ENCODE assay signal across 13 cellular contexts in genomic region chr12:93229494-93230310, GRCh38.
DNase-seq lines count a peak whose midpoint lies in the region; ATAC-seq, FAIRE-seq and TF ChIP-seq lines count a peak whose summit lies in the region.
"Had no signal": no experiment of that assay in that cellular context is flagged by ENCODE, and none has a peak within 500 bp of the region (broad histone marks: within the 10 kb centered on the region; RNA-seq: fewer than 3 reads in every experiment).

No MANE protein-coding gene starts in this region.

- H4K8ac ChIP-seq in IMR-90 (ENCODE audit: low read depth in 2 of 2, low read length in 2 of 2), result peak overlapping the region; percentile 45 to 92

- no TSS peak for BruUV-seq in IMR-90 (replicated peaks; lab: Mats Ljungman, UMichigan)

- H3K4me3 Mint-ChIP-seq in astrocyte (ENCODE audit: unreplicated experiment) (no peak overlapping the region), endodermal cell (no peak overlapping the region)
- H3K4me3 Mint-ChIP-seq: natural killer cell treated with Interleukin-12 subunit alpha and Interleukin-12 subunit beta and Interleukin-15 and Interleukin-18, amount 100 ng/mL, for 72 hours had no signal

- peaks cover 4% of the 10 kb centered on the region for H3K4me1 Mint-ChIP-seq in astrocyte (ENCODE audit: low read depth, unreplicated experiment)
- H3K4me1 Mint-ChIP-seq in endodermal cell, result peaks cover 4% of the 10 kb centered on the region

- no peaks in the 10 kb centered on the region for H3K79me1 ChIP-seq in IMR-90 (ENCODE audit: low read depth in 1 of 2, low read length in 2 of 2)

- peak overlapping the region; percentile 90 for H3K27ac ChIP-seq in IMR-90 (ENCODE audit: insufficient read depth, low read length)
- peak overlapping the region; percentile 58 for H3K27ac ChIP-seq in astrocyte (ENCODE audit: low read depth, low read length)
- H3K27ac ChIP-seq in endodermal cell (ENCODE audit: low read depth, low read length), result no peak overlapping the region
- H3K27ac ChIP-seq: cardiac muscle cell, thoracic aorta had no signal

- no peaks in the 10 kb centered on the region for H3K36me3 ChIP-seq in IMR-90 (ENCODE audit: control insufficient read depth, insufficient read depth, low read length)
- H3K36me3 ChIP-seq in astrocyte (ENCODE audit: insufficient read depth, low read length), result no peaks in the 10 kb centered on the region
- no peaks in the 10 kb centered on the region for H3K36me3 ChIP-seq in endodermal cell (ENCODE audit: control insufficient read depth, insufficient read depth, low read length)
- H3K36me3 ChIP-seq: cardiac muscle cell, thoracic aorta had no signal

- peak overlapping the region; percentile 98 for H2BK120ac ChIP-seq in IMR-90 (ENCODE audit: low read depth, low read length)

- H3K14ac ChIP-seq in IMR-90 (replicated peaks; ENCODE audit: low read depth, low read length), result peak overlapping the region; percentile 89

- H4K5ac ChIP-seq in IMR-90 (ENCODE audit: low read depth, low read length), result peak overlapping the region; percentile 21; the same call in 1 of the 2 replicates

- no peak for FAIRE-seq in astrocyte (lab: Jason Lieb, UNC)

- TF ChIP-seq RAD21 in IMR-90 (IDR thresholded peaks at IDR 0.05; ENCODE audit: low read length), result no peak

- DNase-seq in AG10803 (ENCODE audit: low read depth) (peak; percentile 79), IMR-90 (peak; percentile 96), astrocyte (ENCODE audit: low read depth) (peak; percentile 91), kidney tubule cell (ENCODE audit: low spot score) (peak; percentile 73), occipital lobe (lab: John Stamatoyannopoulos, UW) (no peak), endodermal cell (no peak), NCI-H2196 treated with DMSO at 0.1 percent for 48 hours (lab: John Stamatoyannopoulos, UW; ENCODE audit: unreplicated experiment) (no peak)
- DNase-seq: DMS153, NCI-H446 treated with DMSO at 0.1 percent for 48 hours had no signal

- no peaks in the 10 kb centered on the region for H3K79me2 ChIP-seq in astrocyte (ENCODE audit: insufficient read depth, low read length)

- 100% methylated on average over 1 of the region's 6 CpGs; no CpG with 5 or more reads in 1 of the 2 experiments for WGBS in IMR-90 (ENCODE audit: extremely low coverage in 2 of 2, insufficient read length in 1 of 2), 2 experiments
- 77 to 86% methylated on average over 1 to 6 of the region's 6 CpGs for WGBS in endodermal cell (ENCODE audit: insufficient coverage in 1 of 2, insufficient read length in 1 of 2), 2 experiments

- H3K27me3 Mint-ChIP-seq in astrocyte (ENCODE audit: low read depth, unreplicated experiment) (no peaks in the 10 kb centered on the region), endodermal cell (ENCODE audit: insufficient read depth) (peaks cover 7% of the 10 kb centered on the region)

- H3K18ac ChIP-seq in IMR-90 (ENCODE audit: low read depth, low read length), result peak overlapping the region; percentile 81

- no peaks in the 10 kb centered on the region for H3K9me3 Mint-ChIP-seq in astrocyte (ENCODE audit: unreplicated experiment)
- H3K9me3 Mint-ChIP-seq in endodermal cell, result peaks cover 8% of the 10 kb centered on the region
- H3K9me3 Mint-ChIP-seq: natural killer cell treated with Interleukin-12 subunit alpha and Interleukin-12 subunit beta and Interleukin-15 and Interleukin-18, amount 100 ng/mL, for 72 hours had no signal

- H3K9ac ChIP-seq in IMR-90 (ENCODE audit: low read depth, low read length) (no peak overlapping the region), astrocyte (ENCODE audit: low read length) (no peak overlapping the region), endodermal cell (ENCODE audit: extremely low read depth, low read length, poor library complexity, severe bottlenecking) (no peak overlapping the region)

- H2BK20ac ChIP-seq in IMR-90 (ENCODE audit: low read depth, low read length), result peak overlapping the region; percentile 96

- intact Hi-C loops in IMR-90 (cut with micrococcal nuclease), result no loop called here

- no peak overlapping the region for H2AK9ac ChIP-seq in IMR-90 (replicated peaks; ENCODE audit: low read depth, low read length, poor library complexity)

- peak overlapping the region; percentile 97 for H2BK5ac ChIP-seq in IMR-90 (ENCODE audit: low read depth, low read length, poor library complexity, severe bottlenecking)

- peak overlapping the region; percentile 68; the same call in 1 of the 2 replicates for H3K56ac ChIP-seq in IMR-90 (ENCODE audit: extremely low read depth, insufficient read depth, low read length)

- ATAC-seq in IMR-90 (ENCODE audit: low read depth), result peak; percentile 88
- no peak for ATAC-seq in GM18505 (IDR thresholded peaks at IDR 0.05; ENCODE audit: unreplicated experiment)
- ATAC-seq: natural killer cell treated with Interleukin-12 subunit alpha and Interleukin-12 subunit beta and Interleukin-15 and Interleukin-18, amount 100 ng/mL, for 72 hours had no signal

- H3K9me1 ChIP-seq in IMR-90 (ENCODE audit: insufficient read depth, low read length), result no peaks in the 10 kb centered on the region

- peak overlapping the region; percentile 90 for H4K91ac ChIP-seq in IMR-90 (ENCODE audit: insufficient read depth, low read depth, low read length)

- in situ Hi-C loops in IMR-90 (cut with MboI; ENCODE audit: low sequenced_read_pairs), result no loop called here

- POLR2A ChIA-PET in IMR-90 (lab: Charles Lee; ENCODE audit: unreplicated experiment), result no interaction called here

- H2AFZ ChIP-seq in IMR-90 (replicated peaks; ENCODE audit: low read length, poor library complexity) (peak overlapping the region; percentile 79), astrocyte (ENCODE audit: low read depth, low read length) (no peak overlapping the region)

- TF ChIP-seq CTCF in AG10803 (conservative IDR thresholded peaks at IDR 0.05; ENCODE audit: low read length) (no peak), IMR-90 (conservative IDR thresholded peaks at IDR 0.05; ENCODE audit: low read depth, low read length) (no peak), astrocyte (IDR thresholded peaks at IDR 0.05; ENCODE audit: insufficient read depth, low read depth, low read length) (no peak), endodermal cell (conservative IDR thresholded peaks at IDR 0.05) (no peak)

- no peaks in the 10 kb centered on the region for H4K20me1 ChIP-seq in IMR-90 (ENCODE audit: insufficient read depth, low read length)
- H4K20me1 ChIP-seq in astrocyte (ENCODE audit: insufficient read depth, low read length), result no peaks in the 10 kb centered on the region

- peaks cover 5% of the 10 kb centered on the region for H3K4me1 ChIP-seq in IMR-90 (ENCODE audit: control insufficient read depth, insufficient read depth, low read length)
- H3K4me1 ChIP-seq in astrocyte (ENCODE audit: insufficient read depth, low read length), result peaks cover 4% of the 10 kb centered on the region
- H3K4me1 ChIP-seq in endodermal cell (ENCODE audit: control insufficient read depth, insufficient read depth, low read length), result no peaks in the 10 kb centered on the region

- peak overlapping the region; percentile 98 for H3K27ac Mint-ChIP-seq in astrocyte (ENCODE audit: unreplicated experiment)
- H3K27ac Mint-ChIP-seq in endodermal cell, result no peak overlapping the region
- H3K27ac Mint-ChIP-seq: natural killer cell treated with Interleukin-12 subunit alpha and Interleukin-12 subunit beta and Interleukin-15 and Interleukin-18, amount 100 ng/mL, for 72 hours had no signal

- no peak overlapping the region for H3K4me3 ChIP-seq in AG10803 (ENCODE audit: low read length)
- no peak overlapping the region for H3K4me3 ChIP-seq in IMR-90 (ENCODE audit: insufficient read depth, low read depth, low read length)
- no peak overlapping the region for H3K4me3 ChIP-seq in astrocyte (ENCODE audit: insufficient read depth, low read depth, low read length)
- H3K4me3 ChIP-seq in endodermal cell (ENCODE audit: low read length), result no peak overlapping the region
- H3K4me3 ChIP-seq: cardiac muscle cell, thoracic aorta had no signal

- peak overlapping the region; percentile 96 for H3K4ac ChIP-seq in IMR-90 (ENCODE audit: low read depth, low read length)

- H3K27me3 ChIP-seq in IMR-90 (ENCODE audit: control insufficient read depth, insufficient read depth, low read length) (no peaks in the 10 kb centered on the region), astrocyte (ENCODE audit: insufficient read depth, low read length) (no peaks in the 10 kb centered on the region), endodermal cell (ENCODE audit: control insufficient read depth, insufficient read depth, low read length, poor library complexity, severe bottlenecking) (no peaks in the 10 kb centered on the region)
- H3K27me3 ChIP-seq: cardiac muscle cell had no signal

- CTCF ChIA-PET in IMR-90 (lab: Yijun Ruan, JAX), result no interaction called here

- TF ChIP-seq POLR2A in IMR-90 (IDR thresholded peaks at IDR 0.05; ENCODE audit: low read depth, low read length), result no peak
- no peak for TF ChIP-seq POLR2A in GM18505 (IDR thresholded peaks at IDR 0.05; ENCODE audit: borderline replicate concordance, extremely low read depth, insufficient read depth, insufficient read length)

- H3K4me2 ChIP-seq in IMR-90 (ENCODE audit: low read depth, low read length) (peak overlapping the region; percentile 32; the same call in 1 of the 2 replicates), astrocyte (ENCODE audit: low read length) (no peak overlapping the region)

- H3K9me3 ChIP-seq in IMR-90 (ENCODE audit: control insufficient read depth, insufficient read depth, low read length) (no peaks in the 10 kb centered on the region), astrocyte (ENCODE audit: insufficient read depth, low read depth, low read length) (no peaks in the 10 kb centered on the region), endodermal cell (ENCODE audit: control insufficient read depth, low read length) (peaks cover 18% of the 10 kb centered on the region)
- H3K9me3 ChIP-seq: thoracic aorta had no signal

- no peaks in the 10 kb centered on the region for H3K36me3 Mint-ChIP-seq in astrocyte (ENCODE audit: low read depth, unreplicated experiment)
- H3K36me3 Mint-ChIP-seq in endodermal cell (ENCODE audit: low read depth), result no peaks in the 10 kb centered on the region
- H3K36me3 Mint-ChIP-seq: natural killer cell treated with Interleukin-12 subunit alpha and Interleukin-12 subunit beta and Interleukin-15 and Interleukin-18, amount 100 ng/mL, for 72 hours had no signal

- peak overlapping the region; percentile 87 for H2AK5ac ChIP-seq in IMR-90 (ENCODE audit: low read depth, low read length)

- peak overlapping the region; percentile 72; the same call in 2 of the 3 replicates for H2BK15ac ChIP-seq in IMR-90 (ENCODE audit: low read depth, low read length)

- H3K23ac ChIP-seq in IMR-90 (ENCODE audit: low read depth, low read length), result peak overlapping the region; percentile 94

- dilution Hi-C loops in IMR-90 (cut with HindIII; ENCODE audit: low sequenced_read_pairs, unreplicated experiment), result no loop called here

TF ChIP-seq in IMR-90, 13 proteins besides CTCF, POLR2A, EP300 and RAD21:
- TF ChIP-seq RCOR1 (IDR thresholded peaks at IDR 0.05; ENCODE audit: insufficient replicate concordance, low read length) (no peak), BHLHE40 (IDR thresholded peaks at IDR 0.05; ENCODE audit: low read depth, low read length) (peak; percentile 85), MAZ (IDR thresholded peaks at IDR 0.05; ENCODE audit: borderline replicate concordance, low read depth, low read length) (no peak; the same call in 1 of the 2 replicates), FOS (IDR thresholded peaks at IDR 0.05; ENCODE audit: low read depth, low read length) (peak; percentile 81), CEBPB (IDR thresholded peaks at IDR 0.05; ENCODE audit: low read depth, low read length) (peak; percentile 94)

Comparison
In these comparisons a context has a peak if more than half of its experiments do, and no peak if none do; other contexts are left out.
1. DNase-seq: peak in AG10803 (single experiment), IMR-90 (single experiment), astrocyte (single experiment) and kidney tubule cell (single experiment); none in occipital lobe (single experiment), endodermal cell (single experiment) and NCI-H2196 treated with DMSO at 0.1 percent for 48 hours (single experiment).